In the genomic region with DNA sequence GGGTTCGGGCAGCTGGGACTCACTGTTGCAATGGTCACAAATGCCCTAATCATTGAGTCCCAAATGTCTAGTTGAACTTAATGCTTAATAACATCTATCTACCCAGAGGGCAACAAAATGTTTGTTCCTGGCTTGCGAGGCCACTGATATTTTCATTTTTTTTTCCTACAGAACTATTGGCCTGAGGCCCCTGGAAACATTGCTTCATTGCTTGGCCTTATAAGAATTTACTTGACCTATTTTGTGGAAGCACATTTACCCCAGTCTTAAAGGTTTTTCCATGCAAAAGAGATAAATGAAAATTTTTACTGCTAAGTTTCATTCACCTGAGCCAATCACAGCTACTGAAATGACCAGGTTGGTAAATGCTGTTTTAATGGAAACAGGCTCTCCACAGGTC, we compare ENCODE assay signal across 24 cellular contexts.
"Had no signal": no experiment of that assay in that cellular context is flagged by ENCODE, and none has a peak within 500 bp of the region (broad histone marks: within the 10 kb centered on the region; RNA-seq: fewer than 3 reads in every experiment).

No MANE protein-coding gene starts in this region.

- H3K4me3 ChIP-seq: MG63, SJCRH30 had no signal

- H3K27ac ChIP-seq: RWPE1, SJCRH30 had no signal

- H3K27me3 ChIP-seq: MG63, SJCRH30 had no signal

- DNase-seq: IMR-90, Karpas-422, KG1, MG63, NCI-H1092, NCI-H1105 treated with DMSO at 0.1 percent for 48 hours, NCI-H1417 treated with DMSO at 0.1 percent for 48 hours, NCI-H146, NCI-H1694 treated with DMSO at 0.1 percent for 48 hours, NCI-H1930, NCI-H2081, NCI-H2107, NCI-H2227 treated with DMSO at 0.1 percent for 48 hours, NCI-H510A, NCI-H524 treated with DMSO at 0.1 percent for 48 hours, NCI-H69, NCI-H774, PC-3, SHP77, SJCRH30 had no signal

- ATAC-seq: HepG2, Panc1, PC-3, SK-N-SH treated with all-trans-retinoic acid at 6 μM for 48 hours had no signal

- H3K9me3 ChIP-seq: MG63, SJCRH30 had no signal

- H3K36me3 ChIP-seq: MG63, SJCRH30 had no signal

- H3K4me1 ChIP-seq: SJCRH30 had no signal
